Comparison of ENCODE assay signal across 9 cellular contexts in genomic region chrX:77493677-77494553, GRCh38. TPM values are rescaled to one million over a fixed set of nuclear protein-coding genes. Genes with fewer than 3 reads are reported as not detected.
DNase-seq lines count a peak whose midpoint lies in the region; ATAC-seq and TF ChIP-seq lines count a peak whose summit lies in the region.
"Had no signal": no experiment of that assay in that cellular context is flagged by ENCODE, and none has a peak within 500 bp of the region (broad histone marks: within the 10 kb centered on the region; RNA-seq: fewer than 3 reads in every experiment).

No MANE protein-coding gene starts in this region.

- 35% methylated on average over 4 of the region's 20 CpGs; no CpG with 5 or more reads in 1 of the 2 experiments for WGBS in IMR-90 (ENCODE audit: extremely low coverage in 2 of 2, insufficient read length in 1 of 2), 2 experiments
- WGBS in psoas muscle, 3 donors, result 51 to 66% (median 52%) methylated on average over 14 to 20 of the region's 20 CpGs

- H3K9me3 ChIP-seq in IMR-90 (ENCODE audit: control insufficient read depth, insufficient read depth, low read length), result no peaks in the 10 kb centered on the region
- H3K9me3 ChIP-seq in psoas muscle, result no peaks in the 10 kb centered on the region

- H3K4me3 Mint-ChIP-seq in activated T-helper 1 cell treated with anti-CD3 and anti-CD28 coated beads, Interleukin-12 subunit alpha, Interleukin-12 subunit beta, Interleukin-2, Interleukin-4 antibody, amounts not matched to agents 30 ng/mL and 10 ng/mL and 1 ng/mL, durations not matched to agents 14 hours and 24 hours and 36 hours, result no peak overlapping the region

- no peaks in the 10 kb centered on the region for H4K20me1 ChIP-seq in IMR-90 (ENCODE audit: insufficient read depth, low read length)

- peak overlapping the region; percentile 82 for H2AFZ ChIP-seq in IMR-90 (replicated peaks; ENCODE audit: low read length, poor library complexity)

- H3K27me3 ChIP-seq in IMR-90 (ENCODE audit: control insufficient read depth, insufficient read depth, low read length) (no peaks in the 10 kb centered on the region), kidney epithelial cell (ENCODE audit: control insufficient read depth, insufficient read depth, low read length) (no peaks in the 10 kb centered on the region), psoas muscle (ENCODE audit: insufficient read depth in 3 of 3, low read length in 2 of 3) (peaks cover 0 to 23% (median 0%) of the 10 kb centered on the region in 3 donors)

- H3K4ac ChIP-seq in IMR-90 (ENCODE audit: low read depth, low read length), result peak overlapping the region; percentile 71; the same call in 1 of the 2 replicates

- TF ChIP-seq CTCF in IMR-90 (conservative IDR thresholded peaks at IDR 0.05; ENCODE audit: low read depth, low read length) (no peak), kidney epithelial cell (IDR thresholded peaks at IDR 0.05; ENCODE audit: insufficient read depth, low read length, poor library complexity, severe bottlenecking) (no peak), psoas muscle (IDR thresholded peaks at IDR 0.05) (no peak)

- CTCF ChIA-PET in IMR-90 (lab: Yijun Ruan, JAX), result no interaction called here

- no peak overlapping the region for H3K9ac ChIP-seq in IMR-90 (ENCODE audit: low read depth, low read length)

- no peak overlapping the region for H2AK5ac ChIP-seq in IMR-90 (ENCODE audit: low read depth, low read length)

- no peak overlapping the region for H2AK9ac ChIP-seq in IMR-90 (replicated peaks; ENCODE audit: low read depth, low read length, poor library complexity)

- 0 out of 2 replicates have a peak overlapping the region, but pooled peaks have one; percentile 36 for H3K18ac ChIP-seq in IMR-90 (ENCODE audit: low read depth, low read length)

- intact Hi-C loops in IMR-90 (cut with micrococcal nuclease) (no loop called here), psoas muscle (cut with DNase I) (no loop called here)
- intact Hi-C loops in activated T-helper 1 cell treated with anti-CD3 and anti-CD28 coated beads, Interleukin-12 subunit alpha, Interleukin-12 subunit beta, Interleukin-2, Interleukin-4 antibody, amounts not matched to agents 30 ng/mL and 10 ng/mL and 1 ng/mL, durations not matched to agents 14 hours and 24 hours and 36 hours (cut with micrococcal nuclease), result no loop called here

- H3K9me1 ChIP-seq in IMR-90 (ENCODE audit: insufficient read depth, low read length), result 0 out of 2 replicates have a peak, but pooled peaks cover 5% of the 10 kb centered on the region

- H3K36me3 Mint-ChIP-seq in activated T-helper 1 cell treated with anti-CD3 and anti-CD28 coated beads, Interleukin-12 subunit alpha, Interleukin-12 subunit beta, Interleukin-2, Interleukin-4 antibody, amounts not matched to agents 30 ng/mL and 10 ng/mL and 1 ng/mL, durations not matched to agents 14 hours and 24 hours and 36 hours (ENCODE audit: low read depth), result no peaks in the 10 kb centered on the region

- peak overlapping the region; percentile 63; the same call in 1 of the 2 replicates for H2BK120ac ChIP-seq in IMR-90 (ENCODE audit: low read depth, low read length)

- no peaks in the 10 kb centered on the region for H3K4me1 Mint-ChIP-seq in activated T-helper 1 cell treated with anti-CD3 and anti-CD28 coated beads, Interleukin-12 subunit alpha, Interleukin-12 subunit beta, Interleukin-2, Interleukin-4 antibody, amounts not matched to agents 30 ng/mL and 10 ng/mL and 1 ng/mL, durations not matched to agents 14 hours and 24 hours and 36 hours (ENCODE audit: low read depth)

- H3K36me3 ChIP-seq in IMR-90 (ENCODE audit: control insufficient read depth, insufficient read depth, low read length) (no peaks in the 10 kb centered on the region), kidney epithelial cell (ENCODE audit: control insufficient read depth, insufficient read depth, low read length) (no peaks in the 10 kb centered on the region), psoas muscle (ENCODE audit: insufficient read depth in 1 of 2, low read depth in 1 of 2) (no peaks in the 10 kb centered on the region)

- POLR2A ChIA-PET in IMR-90 (lab: Charles Lee; ENCODE audit: unreplicated experiment), result no interaction called here

- ATAC-seq in IMR-90 (ENCODE audit: low read depth) (peak; percentile 100), psoas muscle (no peak), HG03565 (IDR thresholded peaks at IDR 0.05; ENCODE audit: unreplicated experiment) (no peak)

- no peak for TF ChIP-seq RAD21 in IMR-90 (IDR thresholded peaks at IDR 0.05; ENCODE audit: low read length)

- no peak overlapping the region for H2BK20ac ChIP-seq in IMR-90 (ENCODE audit: low read depth, low read length)

- no peaks in the 10 kb centered on the region for H3K4me1 ChIP-seq in IMR-90 (ENCODE audit: control insufficient read depth, insufficient read depth, low read length)
- H3K4me1 ChIP-seq in psoas muscle, result no peaks in the 10 kb centered on the region

- no peak overlapping the region for H3K14ac ChIP-seq in IMR-90 (replicated peaks; ENCODE audit: low read depth, low read length)

- no peak overlapping the region for H3K4me2 ChIP-seq in IMR-90 (ENCODE audit: low read depth, low read length)

- peaks cover 8% of the 10 kb centered on the region for H3K27me3 Mint-ChIP-seq in activated T-helper 1 cell treated with anti-CD3 and anti-CD28 coated beads, Interleukin-12 subunit alpha, Interleukin-12 subunit beta, Interleukin-2, Interleukin-4 antibody, amounts not matched to agents 30 ng/mL and 10 ng/mL and 1 ng/mL, durations not matched to agents 14 hours and 24 hours and 36 hours (ENCODE audit: insufficient read depth)

- no peak overlapping the region for H3K56ac ChIP-seq in IMR-90 (ENCODE audit: extremely low read depth, insufficient read depth, low read length)

- H3K4me3 ChIP-seq in IMR-90 (ENCODE audit: insufficient read depth, low read depth, low read length) (no peak overlapping the region), kidney epithelial cell (ENCODE audit: low read depth, low read length) (no peak overlapping the region), psoas muscle (no peak overlapping the region)

- 0 out of 2 replicates have a peak overlapping the region, but pooled peaks have one; percentile 35 for H3K23ac ChIP-seq in IMR-90 (ENCODE audit: low read depth, low read length)

- H3K27ac ChIP-seq in IMR-90 (ENCODE audit: insufficient read depth, low read length) (peak overlapping the region; percentile 33; the same call in 1 of the 2 replicates), psoas muscle (no peak overlapping the region)

- TF ChIP-seq POLR2A in IMR-90 (IDR thresholded peaks at IDR 0.05; ENCODE audit: low read depth, low read length), result no peak

- H2BK5ac ChIP-seq in IMR-90 (ENCODE audit: low read depth, low read length, poor library complexity, severe bottlenecking), result peak overlapping the region; percentile 54

- H3K79me1 ChIP-seq in IMR-90 (ENCODE audit: low read depth in 1 of 2, low read length in 2 of 2), result no peaks in the 10 kb centered on the region

- no peak overlapping the region for H2BK15ac ChIP-seq in IMR-90 (ENCODE audit: low read depth, low read length)

- H4K91ac ChIP-seq in IMR-90 (ENCODE audit: insufficient read depth, low read depth, low read length), result peak overlapping the region; percentile 39; the same call in 1 of the 2 replicates

- peak overlapping the region in 1 of 2 experiments; percentile 77; a peak in 1 of 4 replicates for H4K8ac ChIP-seq in IMR-90 (ENCODE audit: low read depth in 2 of 2, low read length in 2 of 2)

- H4K5ac ChIP-seq in IMR-90 (ENCODE audit: low read depth, low read length), result peak overlapping the region; percentile 51

- H3K9me3 Mint-ChIP-seq in activated T-helper 1 cell treated with anti-CD3 and anti-CD28 coated beads, Interleukin-12 subunit alpha, Interleukin-12 subunit beta, Interleukin-2, Interleukin-4 antibody, amounts not matched to agents 30 ng/mL and 10 ng/mL and 1 ng/mL, durations not matched to agents 14 hours and 24 hours and 36 hours, result no peaks in the 10 kb centered on the region

- dilution Hi-C loops in IMR-90 (cut with HindIII; ENCODE audit: low sequenced_read_pairs, unreplicated experiment), result no loop called here

- in situ Hi-C loops in IMR-90 (cut with MboI; ENCODE audit: low sequenced_read_pairs), result no loop called here

- H3K27ac Mint-ChIP-seq in activated T-helper 1 cell treated with anti-CD3 and anti-CD28 coated beads, Interleukin-12 subunit alpha, Interleukin-12 subunit beta, Interleukin-2, Interleukin-4 antibody, amounts not matched to agents 30 ng/mL and 10 ng/mL and 1 ng/mL, durations not matched to agents 14 hours and 24 hours and 36 hours, result no peak overlapping the region

- no TSS peak for BruUV-seq in IMR-90 (replicated peaks; lab: Mats Ljungman, UMichigan)

- DNase-seq in D341Med (ENCODE audit: low spot score), result peak; percentile 66
- DNase-seq in IMR-90, result peak; percentile 88
- peak; percentile 72 for DNase-seq in amniotic epithelial cell (ENCODE audit: low read depth)
- peak; percentile 19 for DNase-seq in kidney epithelial cell (ENCODE audit: low read depth)
- no peak for DNase-seq in psoas muscle
- DNase-seq in epidermal melanocyte (ENCODE audit: insufficient read length, low spot score), result no peak
- no peak for DNase-seq in activated T-helper 1 cell treated with anti-CD3 and anti-CD28 coated beads, Interleukin-12 subunit alpha, Interleukin-12 subunit beta, Interleukin-2, Interleukin-4 antibody, amounts not matched to agents 30 ng/mL and 10 ng/mL and 1 ng/mL, durations not matched to agents 14 hours and 24 hours and 36 hours (ENCODE audit: low spot score)
- DNase-seq: KBM-7 had no signal

TF ChIP-seq in IMR-90, 13 proteins besides CTCF, POLR2A, EP300 and RAD21 (continues in another document):
- TF ChIP-seq SMC3 (IDR thresholded peaks at IDR 0.05; ENCODE audit: low read depth, low read length) (no peak), CHD1 (IDR thresholded peaks at IDR 0.05; ENCODE audit: low read depth, low read length) (no peak)
- TF ChIP-seq, protein P1, sequence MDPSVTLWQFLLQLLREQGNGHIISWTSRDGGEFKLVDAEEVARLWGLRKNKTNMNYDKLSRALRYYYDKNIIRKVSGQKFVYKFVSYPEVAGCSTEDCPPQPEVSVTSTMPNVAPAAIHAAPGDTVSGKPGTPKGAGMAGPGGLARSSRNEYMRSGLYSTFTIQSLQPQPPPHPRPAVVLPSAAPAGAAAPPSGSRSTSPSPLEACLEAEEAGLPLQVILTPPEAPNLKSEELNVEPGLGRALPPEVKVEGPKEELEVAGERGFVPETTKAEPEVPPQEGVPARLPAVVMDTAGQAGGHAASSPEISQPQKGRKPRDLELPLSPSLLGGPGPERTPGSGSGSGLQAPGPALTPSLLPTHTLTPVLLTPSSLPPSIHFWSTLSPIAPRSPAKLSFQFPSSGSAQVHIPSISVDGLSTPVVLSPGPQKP (IDR thresholded peaks at IDR 0.05; ENCODE audit: borderline replicate concordance, low read depth, low read length), result no peak

RNA-seq across cellular contexts. Expression of gene FGF16, which starts 46.7 kb away (rescaled TPM):
- total RNA-seq in IMR-90 (2012; rRNA removed), result not detected in 2 replicates
- polyA plus RNA-seq in IMR-90 (2012; rRNA removed), result not detected in 2 replicates
- polyA plus RNA-seq in IMR-90 (2012; cell fraction: cytosol; rRNA removed), result not detected in 2 replicates
- not detected in 2 replicates for polyA plus RNA-seq in IMR-90 (2012; cell fraction: nucleus; rRNA removed; ENCODE audit: low replicate concordance)
- not detected in 2 replicates for total RNA-seq in kidney epithelial cell
- total RNA-seq in psoas muscle, result under 1 TPM in 2 of 4 donors, not detected in 2; 0.13 to 0.47 TPM
- polyA plus RNA-seq in psoas muscle, result under 1 TPM; 0.05 to 0.13 (median 0.10) TPM
- not detected in 2 replicates for total RNA-seq in activated T-helper 1 cell treated with anti-CD3 and anti-CD28 coated beads, Interleukin-12 subunit alpha, Interleukin-12 subunit beta, Interleukin-2, Interleukin-4 antibody, amounts not matched to agents 30 ng/mL and 10 ng/mL and 1 ng/mL, durations not matched to agents 14 hours and 24 hours and 36 hours

Comparison
In these comparisons a context has a peak if more than half of its experiments do, and no peak if none do; other contexts are left out.
1. DNase-seq: peak in D341Med (single experiment), IMR-90 (single experiment), amniotic epithelial cell (single experiment) and kidney epithelial cell (single experiment); none in psoas muscle (0 of 2), epidermal melanocyte (single experiment) and activated T-helper 1 cell treated with anti-CD3 and anti-CD28 coated beads, Interleukin-12 subunit alpha, Interleukin-12 subunit beta, Interleukin-2, Interleukin-4 antibody, amounts not matched to agents 30 ng/mL and 10 ng/mL and 1 ng/mL, durations not matched to agents 14 hours and 24 hours and 36 hours (single experiment).